ENCODE assay signal across 24 cellular contexts in genomic region chr6:40377173-40377806, GRCh38.
"Had no signal": no experiment of that assay in that cellular context is flagged by ENCODE, and none has a peak within 500 bp of the region (broad histone marks: within the 10 kb centered on the region; RNA-seq: fewer than 3 reads in every experiment).

No MANE protein-coding gene starts in this region.

- H3K36me3 ChIP-seq: adrenal gland, ascending aorta had no signal

- H3K4me1 Mint-ChIP-seq: activated CD4-positive, alpha-beta T cell treated with anti-CD3 and anti-CD28 coated beads for 36 hours had no signal

- H3K36me3 Mint-ChIP-seq: brain had no signal

- H3K27ac ChIP-seq: adrenal gland, ascending aorta, KMS-11, SK-N-MC, VCaP had no signal

- DNase-seq: activated CD4-positive, alpha-beta memory T cell treated with anti-CD3 and anti-CD28 coated beads, Interleukin-2, amount 10 ng/mL, durations not matched to agents 7 days and 5 days; activated CD4-positive, alpha-beta T cell treated with anti-CD3 and anti-CD28 coated beads for 36 hours; activated CD4-positive, alpha-beta T cell treated with anti-CD3 and anti-CD28 coated beads, Interleukin-2, amount 50 U/mL, for 1 hour; activated CD8-positive, alpha-beta memory T cell treated with anti-CD3 and anti-CD28 coated beads, Interleukin-2, amount 50 U/mL, for 4 hours; activated naive CD4-positive, alpha-beta T cell treated with anti-CD3 and anti-CD28 coated beads, Interleukin-2, amount 50 U/mL, for 16 hours; activated naive CD8-positive, alpha-beta T cell treated with anti-CD3 and anti-CD28 coated beads, Interleukin-2, amount 10 ng/mL, durations not matched to agents 7 days and 5 days; activated T-cell treated with anti-CD3 and anti-CD28 coated beads, Interleukin-2, amount 50 U/mL, for 1 hour; adrenal gland; NCI-H1092; NCI-H1930; NCI-H2171; NCI-H2227 treated with DMSO at 0.1 percent for 48 hours; NCI-H446 treated with DMSO at 0.1 percent for 48 hours; NCI-H524 treated with DMSO at 0.1 percent for 48 hours; RPMI8226; SW 1271; T1000 had no signal

- H3K9me3 ChIP-seq: ascending aorta had no signal

- H3K4me3 ChIP-seq: adrenal gland, ascending aorta, SK-N-MC had no signal

- H3K27me3 ChIP-seq: ascending aorta had no signal

- H3K27ac Mint-ChIP-seq: activated CD4-positive, alpha-beta memory T cell treated with anti-CD3 and anti-CD28 coated beads, Interleukin-2, amount 10 ng/mL, durations not matched to agents 7 days and 5 days; brain had no signal

- H3K4me1 ChIP-seq: adrenal gland, ascending aorta had no signal

- H3K27me3 Mint-ChIP-seq: activated CD4-positive, alpha-beta T cell treated with anti-CD3 and anti-CD28 coated beads for 36 hours had no signal

- H3K4me3 Mint-ChIP-seq: activated CD4-positive, alpha-beta memory T cell treated with anti-CD3 and anti-CD28 coated beads, Interleukin-2, amount 10 ng/mL, durations not matched to agents 7 days and 5 days; activated CD4-positive, alpha-beta T cell treated with anti-CD3 and anti-CD28 coated beads for 36 hours; activated naive CD8-positive, alpha-beta T cell treated with anti-CD3 and anti-CD28 coated beads, Interleukin-2, amount 10 ng/mL, durations not matched to agents 7 days and 5 days; brain had no signal

- ATAC-seq: activated CD4-positive, alpha-beta T cell treated with anti-CD3 and anti-CD28 coated beads for 36 hours; Panc1; Right ventricle myocardium inferior had no signal
